24 cellular contexts compared by ENCODE assay signal in the genomic region with DNA sequence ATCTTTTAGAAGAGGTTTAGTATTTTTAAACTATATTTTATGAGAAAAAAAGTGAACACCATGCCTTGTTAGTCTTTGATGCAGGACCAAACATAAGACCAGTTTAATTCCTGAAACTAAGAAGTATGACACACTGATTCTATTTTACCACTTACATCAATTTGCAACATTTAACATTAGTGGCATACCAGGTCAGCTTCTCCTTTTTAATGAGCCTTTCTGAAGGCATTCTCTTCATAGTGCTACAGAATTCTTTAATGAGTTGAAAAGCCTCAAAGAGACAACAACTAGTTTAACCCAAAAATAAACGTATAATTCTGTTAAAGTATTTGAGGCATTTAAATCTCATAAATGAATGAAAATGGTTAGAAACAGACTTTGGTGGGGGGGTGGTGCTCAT.
"Had no signal": no experiment of that assay in that cellular context is flagged by ENCODE, and none has a peak within 500 bp of the region (broad histone marks: within the 10 kb centered on the region; RNA-seq: fewer than 3 reads in every experiment).

No MANE protein-coding gene starts in this region.

- H3K4me3 ChIP-seq: colonic mucosa, coronary artery, dorsolateral prefrontal cortex, esophagus muscularis mucosa, esophagus squamous epithelium, gastrocnemius medialis, gastroesophageal sphincter, heart left ventricle, heart right ventricle had no signal

- DNase-seq: colonic mucosa; cortex of kidney; dermis blood vessel endothelial cell; dorsolateral prefrontal cortex; effector CD4-positive, alpha-beta T cell; effector CD8-positive, alpha-beta T cell; effector memory CD4-positive, alpha-beta T cell; effector memory CD8-positive, alpha-beta T cell; erythroblast; esophagus squamous epithelium; foreskin fibroblast; foreskin keratinocyte; foreskin melanocyte; gastrocnemius medialis; glutamatergic neuron; head of caudate nucleus; heart left ventricle; heart right ventricle had no signal

- H3K27ac Mint-ChIP-seq: dendritic cell treated with granulocyte-macrophage colony-stimulating factor and Interleukin-4, amounts not matched to agents 40 ng/mL and 50 ng/mL, for 4 days; effector memory CD8-positive, alpha-beta T cell had no signal

- H3K27me3 Mint-ChIP-seq: dendritic cell treated with granulocyte-macrophage colony-stimulating factor and Interleukin-4, amounts not matched to agents 40 ng/mL and 50 ng/mL, for 4 days; effector memory CD8-positive, alpha-beta T cell had no signal

- H3K9me3 ChIP-seq: colonic mucosa, esophagus muscularis mucosa, esophagus squamous epithelium, gastrocnemius medialis, gastroesophageal sphincter, heart left ventricle, heart right ventricle had no signal

- H3K27ac ChIP-seq: colonic mucosa, coronary artery, dorsolateral prefrontal cortex, epithelial cell of prostate, esophagus muscularis mucosa, esophagus squamous epithelium, foreskin keratinocyte, gastrocnemius medialis, gastroesophageal sphincter, heart left ventricle, heart right ventricle had no signal

- H3K9me3 Mint-ChIP-seq: dendritic cell treated with granulocyte-macrophage colony-stimulating factor and Interleukin-4, amounts not matched to agents 40 ng/mL and 50 ng/mL, for 4 days; effector memory CD8-positive, alpha-beta T cell had no signal

- ATAC-seq: effector memory CD8-positive, alpha-beta T cell; esophagus mucosa; foreskin keratinocyte; gastrocnemius medialis; gastroesophageal sphincter; heart left ventricle; heart right ventricle had no signal

- H3K4me3 Mint-ChIP-seq: dendritic cell treated with granulocyte-macrophage colony-stimulating factor and Interleukin-4, amounts not matched to agents 40 ng/mL and 50 ng/mL, for 4 days; effector memory CD8-positive, alpha-beta T cell had no signal

- H3K4me1 ChIP-seq: colonic mucosa, esophagus squamous epithelium, foreskin keratinocyte, gastrocnemius medialis, gastroesophageal sphincter had no signal

- H3K36me3 ChIP-seq: colonic mucosa, gastrocnemius medialis had no signal

- H3K27me3 ChIP-seq: colonic mucosa, dorsolateral prefrontal cortex, esophagus muscularis mucosa, esophagus squamous epithelium, foreskin keratinocyte, gastrocnemius medialis, gastroesophageal sphincter, heart left ventricle, heart right ventricle had no signal
